In genomic region chr2:158411748-158412147, GRCh38 we compare ENCODE assay signal across 24 cellular contexts. TPM values are rescaled to one million over a fixed set of nuclear protein-coding genes. Genes with fewer than 3 reads are reported as not detected.
"Had no signal": no experiment of that assay in that cellular context is flagged by ENCODE, and none has a peak within 500 bp of the region (broad histone marks: within the 10 kb centered on the region; RNA-seq: fewer than 3 reads in every experiment).

No MANE protein-coding gene starts in this region.

- H3K27ac Mint-ChIP-seq: activated B cell treated with CpG ODN at 0.5 μM for 24 hours; activated CD4-positive, alpha-beta T cell treated with anti-CD3 and anti-CD28 coated beads for 36 hours; activated naive CD4-positive, alpha-beta T cell treated with anti-CD3 and anti-CD28 coated beads for 36 hours; dendritic cell treated with granulocyte-macrophage colony-stimulating factor and Interleukin-4, amounts not matched to agents 40 ng/mL and 50 ng/mL, for 4 days; nephron progenitor cell; progenitor cell of endocrine pancreas; T-helper 1 cell treated with Interleukin-12 subunit alpha and Interleukin-12 subunit beta and Interleukin-4 antibody, amounts not matched to agents 30 μg/mL and 1 μg/mL, for 36 hours had no signal

- H3K4me3 ChIP-seq: cardiac muscle cell, left ventricle myocardium inferior, thoracic aorta, upper lobe of right lung had no signal

- H3K27me3 ChIP-seq: cardiac muscle cell, upper lobe of right lung had no signal

- H3K36me3 ChIP-seq: cardiac muscle cell, left ventricle myocardium inferior, thoracic aorta, upper lobe of right lung had no signal

- ATAC-seq: activated CD4-positive, alpha-beta T cell treated with anti-CD3 and anti-CD28 coated beads for 36 hours; activated T-cell treated with anti-CD3 and anti-CD28 coated beads, Interleukin-2, amount 50 U/mL, for 4 hours; foreskin keratinocyte; upper lobe of right lung had no signal

- H3K4me1 ChIP-seq: foreskin keratinocyte, left ventricle myocardium inferior, upper lobe of right lung had no signal

- H3K27ac ChIP-seq: cardiac muscle cell, foreskin keratinocyte, left ventricle myocardium inferior, thoracic aorta, upper lobe of right lung had no signal

- H3K27me3 Mint-ChIP-seq: dendritic cell treated with granulocyte-macrophage colony-stimulating factor and Interleukin-4, amounts not matched to agents 40 ng/mL and 50 ng/mL, for 4 days; progenitor cell of endocrine pancreas had no signal

- H3K4me3 Mint-ChIP-seq: activated B cell treated with CpG ODN at 0.5 μM for 24 hours; activated CD4-positive, alpha-beta T cell treated with anti-CD3 and anti-CD28 coated beads for 36 hours; activated naive CD4-positive, alpha-beta T cell treated with anti-CD3 and anti-CD28 coated beads for 36 hours; activated T-cell treated with anti-CD3 and anti-CD28 coated beads, Interleukin-2, amount 50 U/mL, for 4 hours; dendritic cell treated with granulocyte-macrophage colony-stimulating factor and Interleukin-4, amounts not matched to agents 40 ng/mL and 50 ng/mL, for 4 days; nephron progenitor cell; T-helper 1 cell treated with Interleukin-12 subunit alpha and Interleukin-12 subunit beta and Interleukin-4 antibody, amounts not matched to agents 30 μg/mL and 1 μg/mL, for 36 hours had no signal

- DNase-seq: activated B cell treated with CpG ODN at 0.5 μM for 24 hours; activated CD4-positive, alpha-beta T cell treated with anti-CD3 and anti-CD28 coated beads for 36 hours; activated CD4-positive, alpha-beta T cell treated with anti-CD3 and anti-CD28 coated beads, Interleukin-2, amount 50 U/mL, for 48 hours; activated CD8-positive, alpha-beta memory T cell treated with anti-CD3 and anti-CD28 coated beads, Interleukin-2, amount 50 U/mL, for 48 hours; activated naive CD4-positive, alpha-beta T cell treated with anti-CD3 and anti-CD28 coated beads for 36 hours; activated T-cell treated with anti-CD3 and anti-CD28 coated beads, Interleukin-2, amount 50 U/mL, for 4 hours; amygdala; effector CD8-positive, alpha-beta T cell; erythroblast; foreskin keratinocyte; left ventricle myocardium inferior; nephron progenitor cell; occipital lobe; retina; stimulated activated CD4-positive, alpha-beta T cell treated with anti-CD3 and anti-CD28 coated beads, Interleukin-4, amount 100 ng/mL, for 24 hours; stimulated activated naive CD4-positive, alpha-beta T cell treated with Interleukin-2 at 50 U/mL for 16 hours; T1000; upper lobe of right lung had no signal

- H3K4me1 Mint-ChIP-seq: activated B cell treated with CpG ODN at 0.5 μM for 24 hours; activated CD4-positive, alpha-beta T cell treated with anti-CD3 and anti-CD28 coated beads for 36 hours; nephron progenitor cell had no signal

RNA-seq across cellular contexts. Expression of gene CCDC148, which starts 44.8 kb away (rescaled TPM):
- total RNA-seq: activated B cell treated with CpG ODN at 0.5 μM for 24 hours; activated CD8-positive, alpha-beta memory T cell treated with anti-CD3 and anti-CD28 coated beads for 36 hours; activated naive CD4-positive, alpha-beta T cell treated with anti-CD3 and anti-CD28 coated beads for 36 hours had no signal
